22 cellular contexts compared by ENCODE assay signal in the genomic region with DNA sequence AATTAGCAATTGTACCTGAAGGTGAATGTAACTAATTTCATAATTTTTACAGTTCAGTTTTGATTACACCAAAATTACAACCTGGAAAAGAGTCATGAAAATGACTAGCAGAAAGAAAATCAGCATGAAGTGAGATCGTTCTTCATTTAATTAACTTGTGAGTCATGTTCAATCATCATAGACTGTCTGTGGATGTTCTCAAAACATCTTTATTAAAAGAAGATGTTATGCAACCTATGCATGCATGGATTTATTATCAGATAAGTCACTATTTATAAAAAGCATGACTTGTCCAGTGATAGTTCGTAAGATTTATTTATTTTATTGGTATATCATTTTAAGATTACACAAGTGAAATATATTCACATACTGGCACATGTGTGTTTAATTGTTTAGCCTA.
DNase-seq lines count a peak whose midpoint lies in the region; ATAC-seq and TF ChIP-seq lines count a peak whose summit lies in the region.
"Had no signal": no experiment of that assay in that cellular context is flagged by ENCODE, and none has a peak within 500 bp of the region (broad histone marks: within the 10 kb centered on the region; RNA-seq: fewer than 3 reads in every experiment).

No MANE protein-coding gene starts in this region.

- intact Hi-C loops in body of pancreas (cut with DNase I): no loop called here

- H2AFZ ChIP-seq in GM23248: no peak overlapping the region

- no peaks in the 10 kb centered on the region for H4K20me1 ChIP-seq in GM23248 (ENCODE audit: insufficient read depth)

- H3K4me3 ChIP-seq in GM23248: no peak overlapping the region
- H3K4me3 ChIP-seq in body of pancreas: no peak overlapping the region
- H3K4me3 ChIP-seq: GM12878, lung, thyroid gland had no signal

- no peak overlapping the region for H3K9ac ChIP-seq in GM23248

- no peak overlapping the region for H3K27ac ChIP-seq in GM23248
- H3K27ac ChIP-seq in body of pancreas: no peak overlapping the region
- H3K27ac ChIP-seq: epithelial cell of prostate, thyroid gland had no signal

- 2 to 5% methylated on average over 2 of the region's 2 CpGs for WGBS in GM23248 (ENCODE audit: low coverage in 1 of 2, low lambda C conversion rate in 2 of 2, missing lambda C conversion rate in 2 of 2), 2 experiments
- whole genome bisulfite sequencing in body of pancreas, 2 donors: 53 to 54% methylated on average over 2 of the region's 2 CpGs

- no peak for TF ChIP-seq CTCF in body of pancreas (IDR thresholded peaks at IDR 0.05)

- H3K36me3 ChIP-seq in GM23248 (ENCODE audit: low read depth) (peaks cover 62% of the 10 kb centered on the region; the same call in 1 of the 2 replicates), body of pancreas (replicated peaks in 1 of 2; ENCODE audit: insufficient read depth in 1 of 2, low read depth in 2 of 2) (no peaks in the 10 kb centered on the region)
- H3K36me3 ChIP-seq: thyroid gland had no signal

- DNase-seq in GM23248 (peak; percentile 55), fibroblast of peridontal ligament (ENCODE audit: extremely low read depth) (peak; percentile 59), germinal center (ENCODE audit: low spot score) (no peak), body of pancreas (no peak)
- DNase-seq: activated CD4-positive, alpha-beta T cell treated with anti-CD3 and anti-CD28 coated beads, Interleukin-2, amount 50 U/mL, for 4 hours; head of caudate nucleus; kidney glomerular epithelial cell; NCI-H1092; NCI-H2029 treated with DMSO at 0.1 percent for 48 hours; NCI-H345; posterior cingulate gyrus; SHP77; thyroid gland had no signal

- H3K4me1 ChIP-seq in GM23248 (ENCODE audit: insufficient read depth): peaks cover 23% of the 10 kb centered on the region
- no peaks in the 10 kb centered on the region for H3K4me1 ChIP-seq in body of pancreas
- H3K4me1 ChIP-seq: thyroid gland had no signal

- H3F3A ChIP-seq in GM23248 (ENCODE audit: insufficient read depth): peaks cover 34% of the 10 kb centered on the region

- H3K27me3 ChIP-seq in GM23248 (replicated peaks; ENCODE audit: insufficient read depth) (no peaks in the 10 kb centered on the region), body of pancreas (no peaks in the 10 kb centered on the region)
- H3K27me3 ChIP-seq: thyroid gland had no signal

- no peak for TF ChIP-seq POLR2A in body of pancreas (IDR thresholded peaks at IDR 0.05)

- no peak overlapping the region for H3K4me2 ChIP-seq in GM23248 (ENCODE audit: unreplicated experiment)

- in situ Hi-C loops in GM23248 (cut with MboI): no loop called here

- ATAC-seq in SK-N-SH treated with all-trans-retinoic acid at 6 μM for 48 hours (peak; percentile 88), body of pancreas (no peak), GM19397 (IDR thresholded peaks at IDR 0.05; ENCODE audit: unreplicated experiment) (no peak), GM19328 (IDR thresholded peaks at IDR 0.05; ENCODE audit: unreplicated experiment) (no peak)
- ATAC-seq: activated naive CD4-positive, alpha-beta T cell treated with anti-CD3 and anti-CD28 coated beads, Interleukin-2, amount 50 U/mL, for 72 hours; GM12878; sciatic nerve; WTC11 had no signal

- no peaks in the 10 kb centered on the region for H3K9me3 ChIP-seq in GM23248 (ENCODE audit: low read depth)
- no peaks in the 10 kb centered on the region for H3K9me3 ChIP-seq in body of pancreas
- H3K9me3 ChIP-seq: thyroid gland had no signal

- no peaks in the 10 kb centered on the region for H3K9me2 ChIP-seq in GM23248 (ENCODE audit: insufficient read depth)

- H3K79me2 ChIP-seq in GM23248 (ENCODE audit: insufficient read depth): no peaks in the 10 kb centered on the region

TF ChIP-seq in SK-N-SH treated with all-trans-retinoic acid at 6 μM for 48 hours, 23 proteins besides CTCF, POLR2A, EP300 and RAD21:
- TF ChIP-seq TCF4 (CRISPR knock-in tag; IDR thresholded peaks at IDR 0.05; ENCODE audit: borderline replicate concordance) (peak; percentile 88), ZNF8 (CRISPR knock-in tag; IDR thresholded peaks at IDR 0.05) (no peak), PPARA (CRISPR knock-in tag; IDR thresholded peaks at IDR 0.05; ENCODE audit: borderline replicate concordance) (no peak), ZNF70 (CRISPR knock-in tag; IDR thresholded peaks at IDR 0.05) (no peak), ZFP3 (CRISPR knock-in tag; IDR thresholded peaks at IDR 0.05) (0 out of 2 replicates have a peak, but pooled peaks have one; percentile 62), ZC3H10 (CRISPR knock-in tag; IDR thresholded peaks at IDR 0.05) (peak; percentile 66; the same call in 1 of the 2 replicates), ISL1 (CRISPR knock-in tag; IDR thresholded peaks at IDR 0.05) (peak; percentile 89), SNAI2 (CRISPR knock-in tag; IDR thresholded peaks at IDR 0.05) (peak; percentile 87; the same call in 1 of the 2 replicates)
- TF ChIP-seq, protein P1, sequence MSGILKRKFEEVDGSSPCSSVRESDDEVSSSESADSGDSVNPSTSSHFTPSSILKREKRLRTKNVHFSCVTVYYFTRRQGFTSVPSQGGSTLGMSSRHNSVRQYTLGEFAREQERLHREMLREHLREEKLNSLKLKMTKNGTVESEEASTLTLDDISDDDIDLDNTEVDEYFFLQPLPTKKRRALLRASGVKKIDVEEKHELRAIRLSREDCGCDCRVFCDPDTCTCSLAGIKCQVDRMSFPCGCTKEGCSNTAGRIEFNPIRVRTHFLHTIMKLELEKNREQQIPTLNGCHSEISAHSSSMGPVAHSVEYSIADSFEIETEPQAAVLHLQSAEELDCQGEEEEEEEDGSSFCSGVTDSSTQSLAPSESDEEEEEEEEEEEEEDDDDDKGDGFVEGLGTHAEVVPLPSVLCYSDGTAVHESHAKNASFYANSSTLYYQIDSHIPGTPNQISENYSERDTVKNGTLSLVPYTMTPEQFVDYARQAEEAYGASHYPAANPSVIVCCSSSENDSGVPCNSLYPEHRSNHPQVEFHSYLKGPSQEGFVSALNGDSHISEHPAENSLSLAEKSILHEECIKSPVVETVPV (CRISPR knock-in tag; IDR thresholded peaks at IDR 0.05): 0 out of 2 replicates have a peak, but pooled peaks have one; percentile 59
- TF ChIP-seq, protein P2, sequence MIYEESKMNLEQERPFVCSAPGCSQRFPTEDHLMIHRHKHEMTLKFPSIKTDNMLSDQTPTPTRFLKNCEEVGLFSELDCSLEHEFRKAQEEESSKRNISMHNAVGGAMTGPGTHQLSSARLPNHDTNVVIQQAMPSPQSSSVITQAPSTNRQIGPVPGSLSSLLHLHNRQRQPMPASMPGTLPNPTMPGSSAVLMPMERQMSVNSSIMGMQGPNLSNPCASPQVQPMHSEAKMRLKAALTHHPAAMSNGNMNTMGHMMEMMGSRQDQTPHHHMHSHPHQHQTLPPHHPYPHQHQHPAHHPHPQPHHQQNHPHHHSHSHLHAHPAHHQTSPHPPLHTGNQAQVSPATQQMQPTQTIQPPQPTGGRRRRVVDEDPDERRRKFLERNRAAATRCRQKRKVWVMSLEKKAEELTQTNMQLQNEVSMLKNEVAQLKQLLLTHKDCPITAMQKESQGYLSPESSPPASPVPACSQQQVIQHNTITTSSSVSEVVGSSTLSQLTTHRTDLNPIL (CRISPR knock-in tag; IDR thresholded peaks at IDR 0.05; ENCODE audit: low read depth): peak; percentile 89
- TF ChIP-seq, protein P3, sequence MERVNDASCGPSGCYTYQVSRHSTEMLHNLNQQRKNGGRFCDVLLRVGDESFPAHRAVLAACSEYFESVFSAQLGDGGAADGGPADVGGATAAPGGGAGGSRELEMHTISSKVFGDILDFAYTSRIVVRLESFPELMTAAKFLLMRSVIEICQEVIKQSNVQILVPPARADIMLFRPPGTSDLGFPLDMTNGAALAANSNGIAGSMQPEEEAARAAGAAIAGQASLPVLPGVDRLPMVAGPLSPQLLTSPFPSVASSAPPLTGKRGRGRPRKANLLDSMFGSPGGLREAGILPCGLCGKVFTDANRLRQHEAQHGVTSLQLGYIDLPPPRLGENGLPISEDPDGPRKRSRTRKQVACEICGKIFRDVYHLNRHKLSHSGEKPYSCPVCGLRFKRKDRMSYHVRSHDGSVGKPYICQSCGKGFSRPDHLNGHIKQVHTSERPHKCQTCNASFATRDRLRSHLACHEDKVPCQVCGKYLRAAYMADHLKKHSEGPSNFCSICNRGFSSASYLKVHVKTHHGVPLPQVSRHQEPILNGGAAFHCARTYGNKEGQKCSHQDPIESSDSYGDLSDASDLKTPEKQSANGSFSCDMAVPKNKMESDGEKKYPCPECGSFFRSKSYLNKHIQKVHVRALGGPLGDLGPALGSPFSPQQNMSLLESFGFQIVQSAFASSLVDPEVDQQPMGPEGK (CRISPR knock-in tag; IDR thresholded peaks at IDR 0.05; ENCODE audit: borderline replicate concordance): 0 out of 2 replicates have a peak, but pooled peaks have one; percentile 25
TF ChIP-seq in SK-N-SH treated with all-trans-retinoic acid at 6 μM for 48 hours: peak in this region for 8.

Comparison
In these comparisons a context has a peak if more than half of its experiments do, and no peak if none do; other contexts are left out.
1. DNase-seq: peak in GM23248 (single experiment) and fibroblast of peridontal ligament (single experiment); none in germinal center (single experiment) and body of pancreas (0 of 4).